31 cellular contexts compared by ENCODE assay signal in the genomic region with DNA sequence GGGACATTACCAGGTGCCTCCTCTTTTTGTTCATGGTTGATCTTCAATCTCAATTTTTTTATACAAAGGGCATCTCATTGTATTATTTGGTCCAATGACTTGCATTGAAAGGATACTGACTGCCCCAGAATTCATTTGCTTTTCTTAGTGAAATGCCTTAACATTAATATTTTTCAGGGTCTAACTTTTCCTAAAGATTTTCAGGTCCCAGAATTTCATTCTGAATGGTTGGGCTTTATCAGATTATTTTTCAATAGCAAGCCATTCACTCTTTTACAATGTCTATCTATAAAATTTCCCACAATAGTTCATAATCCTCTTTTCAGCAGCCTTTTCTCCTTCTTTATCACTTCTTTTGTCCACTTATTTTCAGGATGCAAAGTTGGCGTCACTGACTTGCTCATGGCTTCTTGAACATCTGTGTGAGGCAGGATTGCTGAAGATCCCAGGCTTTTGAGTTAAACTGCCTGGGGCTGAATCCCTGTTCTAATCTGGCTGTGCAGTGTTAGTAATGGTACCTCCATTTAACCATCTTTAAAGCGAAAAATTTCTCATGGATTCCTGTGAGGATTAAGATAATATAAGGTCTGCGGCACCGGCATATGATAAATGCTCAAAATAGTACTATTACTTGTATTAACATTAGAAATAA.
"Had no signal": no experiment of that assay in that cellular context is flagged by ENCODE, and none has a peak within 500 bp of the region (broad histone marks: within the 10 kb centered on the region; RNA-seq: fewer than 3 reads in every experiment).

No MANE protein-coding gene starts in this region.

- H3K27ac ChIP-seq: colonic mucosa, epithelial cell of prostate, foreskin keratinocyte, gastroesophageal sphincter, left ventricle myocardium inferior, lower lobe of right lung, ovary, psoas muscle, sigmoid colon, spleen, thoracic aorta, tibial nerve, upper lobe of right lung, uterus had no signal

- H3K27me3 Mint-ChIP-seq: dendritic cell treated with granulocyte-macrophage colony-stimulating factor and Interleukin-4, amounts not matched to agents 40 ng/mL and 50 ng/mL, for 4 days; stimulated activated memory B cell treated with anti-CD40 and anti-IgM and Interleukin-4, amounts not matched to agents 10 μg/mL and 1 μg/mL and 100 μg/mL, for 72 hours had no signal

- H3K4me1 Mint-ChIP-seq: immature natural killer cell had no signal

- DNase-seq: colonic mucosa; effector CD8-positive, alpha-beta T cell; endodermal cell; foreskin keratinocyte; hypothalamus; immature natural killer cell; islet precursor cell; kidney glomerular epithelial cell; left colon; left ventricle myocardium inferior; lower lobe of right lung; naive thymus-derived CD4-positive, alpha-beta T cell; nucleus accumbens; ovary; posterior cingulate gyrus; psoas muscle; right cardiac atrium; sigmoid colon; spleen; stimulated activated CD4-positive, alpha-beta T cell treated with anti-CD3 and anti-CD28 coated beads, Interleukin-4, amount 100 ng/mL, for 4 hours; stimulated activated naive CD8-positive, alpha-beta T cell treated with anti-CD3 and anti-CD28 coated beads, Interleukin-15, Interleukin-2, amounts not matched to agents 100 U/mL and 50 U/mL, for 24 hours; upper lobe of right lung; uterus had no signal

- H3K36me3 ChIP-seq: colonic mucosa, gastroesophageal sphincter, left ventricle myocardium inferior, lower lobe of right lung, ovary, sigmoid colon, spleen, thoracic aorta, tibial nerve, upper lobe of right lung, uterus had no signal

- H3K9me3 Mint-ChIP-seq: dendritic cell treated with granulocyte-macrophage colony-stimulating factor and Interleukin-4, amounts not matched to agents 40 ng/mL and 50 ng/mL, for 4 days; endodermal cell; immature natural killer cell; nephron; stimulated activated memory B cell treated with anti-CD40 and anti-IgM and Interleukin-4, amounts not matched to agents 10 μg/mL and 1 μg/mL and 100 μg/mL, for 72 hours had no signal

- H3K27ac Mint-ChIP-seq: dendritic cell treated with granulocyte-macrophage colony-stimulating factor and Interleukin-4, amounts not matched to agents 40 ng/mL and 50 ng/mL, for 4 days; endodermal cell; immature natural killer cell; naive thymus-derived CD4-positive, alpha-beta T cell; nephron; stimulated activated memory B cell treated with anti-CD40 and anti-IgM and Interleukin-4, amounts not matched to agents 10 μg/mL and 1 μg/mL and 100 μg/mL, for 72 hours had no signal

- H3K4me3 ChIP-seq: colonic mucosa, gastroesophageal sphincter, left ventricle myocardium inferior, lower lobe of right lung, ovary, psoas muscle, sigmoid colon, spleen, thoracic aorta, tibial nerve, upper lobe of right lung, uterus had no signal

- H3K36me3 Mint-ChIP-seq: immature natural killer cell; naive thymus-derived CD4-positive, alpha-beta T cell had no signal

- H3K4me3 Mint-ChIP-seq: dendritic cell treated with granulocyte-macrophage colony-stimulating factor and Interleukin-4, amounts not matched to agents 40 ng/mL and 50 ng/mL, for 4 days; endodermal cell; immature natural killer cell; naive thymus-derived CD4-positive, alpha-beta T cell; nephron; stimulated activated memory B cell treated with anti-CD40 and anti-IgM and Interleukin-4, amounts not matched to agents 10 μg/mL and 1 μg/mL and 100 μg/mL, for 72 hours had no signal

- H3K27me3 ChIP-seq: colonic mucosa, foreskin keratinocyte, gastroesophageal sphincter, ovary, sigmoid colon, spleen, tibial nerve, upper lobe of right lung, uterus had no signal

- H3K4me1 ChIP-seq: colonic mucosa, foreskin keratinocyte, gastroesophageal sphincter, left ventricle myocardium inferior, lower lobe of right lung, psoas muscle, sigmoid colon, spleen, upper lobe of right lung, uterus had no signal

- H3K9me3 ChIP-seq: colonic mucosa, gastroesophageal sphincter, left ventricle myocardium inferior, lower lobe of right lung, ovary, psoas muscle, sigmoid colon, spleen, thoracic aorta, tibial nerve, upper lobe of right lung, uterus had no signal

- ATAC-seq: esophagus mucosa; foreskin keratinocyte; gastroesophageal sphincter; left colon; lower lobe of right lung; naive thymus-derived CD4-positive, alpha-beta T cell; psoas muscle; right cardiac atrium; stimulated activated memory B cell treated with anti-CD40 and anti-IgM and Interleukin-4, amounts not matched to agents 10 μg/mL and 1 μg/mL and 100 μg/mL, for 72 hours; stimulated activated naive CD8-positive, alpha-beta T cell treated with anti-CD3 and anti-CD28 coated beads, Interleukin-15, Interleukin-2, amounts not matched to agents 100 U/mL and 50 U/mL, for 24 hours; upper lobe of right lung had no signal
